ENCODE assay signal across 1 cellular context in the genomic region with DNA sequence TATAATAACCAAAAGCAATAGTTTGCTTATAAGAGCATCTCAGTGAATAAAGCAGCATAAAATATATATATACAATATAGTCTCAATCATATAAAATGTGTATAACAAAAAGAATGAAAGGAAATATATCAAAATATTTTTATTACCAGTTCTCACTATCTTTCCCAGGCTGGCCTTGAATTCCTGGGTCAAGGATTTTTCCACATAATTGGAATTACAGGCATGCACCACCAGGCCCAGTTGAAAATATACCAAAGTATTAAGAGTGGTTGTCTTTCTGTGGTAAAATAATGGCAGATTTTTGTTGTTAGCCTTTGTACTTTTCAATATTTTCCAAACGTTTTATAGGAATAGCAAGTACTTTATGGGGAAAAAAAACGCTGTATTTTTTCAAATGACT.
TF ChIP-seq lines count a peak whose summit lies in the region.

No MANE protein-coding gene starts in this region.

TF ChIP-seq in HepG2, 621 proteins besides CTCF, POLR2A, EP300 and RAD21:
- TF ChIP-seq ZNF501 (CRISPR knock-in tag; IDR thresholded peaks at IDR 0.05) (no peak), GABPB1 (CRISPR knock-in tag; IDR thresholded peaks at IDR 0.05) (no peak), TEAD3 (CRISPR knock-in tag; optimal IDR thresholded peaks at IDR 0.05; ENCODE audit: borderline replicate concordance) (peak; percentile 29), CHCHD3 (CRISPR knock-in tag; IDR thresholded peaks at IDR 0.05) (no peak), KDM3A (CRISPR knock-in tag; IDR thresholded peaks at IDR 0.05; ENCODE audit: low read depth) (no peak), NBN (conservative IDR thresholded peaks at IDR 0.05) (no peak), NR2F6 (IDR thresholded peaks at IDR 0.05) (no peak; the same call in 1 of the 2 replicates), NR2F6 (CRISPR knock-in tag; IDR thresholded peaks at IDR 0.05) (no peak), RARA (CRISPR knock-in tag; IDR thresholded peaks at IDR 0.05) (peak; percentile 52), ZSCAN20 (CRISPR knock-in tag; IDR thresholded peaks at IDR 0.05; ENCODE audit: borderline replicate concordance) (no peak), ZNF383 (CRISPR knock-in tag; IDR thresholded peaks at IDR 0.05; ENCODE audit: borderline replicate concordance) (no peak), SIX4 (CRISPR knock-in tag; IDR thresholded peaks at IDR 0.05) (no peak), KDM1A (CRISPR knock-in tag; IDR thresholded peaks at IDR 0.05) (no peak), FIP1L1 (IDR thresholded peaks at IDR 0.05; ENCODE audit: borderline replicate concordance, insufficient read depth, low read depth, low read length) (no peak), NCOA2 (CRISPR knock-in tag; IDR thresholded peaks at IDR 0.05) (peak; percentile 52; the same call in 1 of the 2 replicates), SIN3A (IDR thresholded peaks at IDR 0.05; ENCODE audit: borderline replicate concordance, low read depth, low read length) (no peak), ZNF660 (CRISPR knock-in tag; IDR thresholded peaks at IDR 0.05; ENCODE audit: borderline replicate concordance, low read depth) (no peak), YEATS4 (CRISPR knock-in tag; IDR thresholded peaks at IDR 0.05; ENCODE audit: borderline replicate concordance) (no peak), POLR2G (IDR thresholded peaks at IDR 0.05; ENCODE audit: low read depth, low read length) (no peak), ZBTB38 (CRISPR knock-in tag; IDR thresholded peaks at IDR 0.05) (no peak), NR2F1 (CRISPR knock-in tag; IDR thresholded peaks at IDR 0.05) (peak in 1 of 2 experiments; percentile 24; a peak in 1 of 4 replicates), HNRNPL (IDR thresholded peaks at IDR 0.05; ENCODE audit: low read depth, low read length) (no peak), GATAD2A (CRISPR knock-in tag; IDR thresholded peaks at IDR 0.05) (0 out of 2 replicates have a peak, but pooled peaks have one; percentile 30), ATAD3A (CRISPR knock-in tag; IDR thresholded peaks at IDR 0.05) (no peak), SAFB2 (CRISPR knock-in tag; IDR thresholded peaks at IDR 0.05; ENCODE audit: borderline replicate concordance, low read depth) (no peak), HOXA3 (CRISPR knock-in tag; IDR thresholded peaks at IDR 0.05) (no peak), SOX13 (IDR thresholded peaks at IDR 0.05) (no peak), SOX13 (CRISPR knock-in tag; conservative IDR thresholded peaks at IDR 0.05 in 1 of 2, IDR thresholded peaks at IDR 0.05 in 1 of 2) (peak in 1 of 2 experiments; percentile 26; a peak in 1 of 4 replicates)
- TF ChIP-seq, protein P1, sequence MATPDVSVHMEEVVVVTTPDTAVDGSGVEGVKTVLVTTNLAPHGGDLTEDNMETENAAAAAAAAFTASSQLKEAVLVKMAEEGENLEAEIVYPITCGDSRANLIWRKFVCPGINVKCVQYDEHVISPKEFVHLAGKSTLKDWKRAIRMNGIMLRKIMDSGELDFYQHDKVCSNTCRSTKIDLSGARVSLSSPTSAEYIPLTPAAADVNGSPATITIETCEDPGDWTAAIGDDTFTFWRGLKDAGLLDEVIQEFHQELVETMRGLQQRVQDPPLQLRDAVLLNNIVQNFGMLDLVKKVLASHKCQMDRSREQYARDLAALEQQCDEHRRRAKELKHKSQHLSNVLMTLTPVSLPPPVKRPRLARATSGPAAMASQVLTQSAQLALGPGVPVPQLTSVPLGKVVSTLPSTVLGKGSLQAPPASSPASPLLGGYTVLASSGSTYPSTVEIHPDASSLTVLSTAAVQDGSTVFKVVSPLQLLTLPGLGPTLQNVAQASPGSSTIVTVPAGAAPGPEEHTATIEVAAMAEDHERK (CRISPR knock-in tag; IDR thresholded peaks at IDR 0.05; ENCODE audit: low read depth): no peak
- TF ChIP-seq, protein P2, sequence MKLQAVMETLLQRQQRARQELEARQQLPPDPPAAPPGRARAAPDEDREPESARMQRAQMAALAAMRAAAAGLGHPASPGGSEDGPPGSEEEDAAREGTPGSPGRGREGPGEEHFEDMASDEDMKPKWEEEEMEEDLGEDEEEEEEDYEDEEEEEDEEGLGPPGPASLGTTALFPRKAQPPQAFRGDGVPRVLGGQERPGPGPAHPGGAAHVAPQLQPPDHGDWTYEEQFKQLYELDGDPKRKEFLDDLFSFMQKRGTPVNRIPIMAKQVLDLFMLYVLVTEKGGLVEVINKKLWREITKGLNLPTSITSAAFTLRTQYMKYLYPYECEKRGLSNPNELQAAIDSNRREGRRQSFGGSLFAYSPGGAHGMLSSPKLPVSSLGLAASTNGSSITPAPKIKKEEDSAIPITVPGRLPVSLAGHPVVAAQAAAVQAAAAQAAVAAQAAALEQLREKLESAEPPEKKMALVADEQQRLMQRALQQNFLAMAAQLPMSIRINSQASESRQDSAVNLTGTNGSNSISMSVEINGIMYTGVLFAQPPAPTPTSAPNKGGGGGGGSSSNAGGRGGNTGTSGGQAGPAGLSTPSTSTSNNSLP (IDR thresholded peaks at IDR 0.05; ENCODE audit: low read depth, low read length): 0 out of 2 replicates have a peak, but pooled peaks have one; percentile 32
- TF ChIP-seq, protein P3, sequence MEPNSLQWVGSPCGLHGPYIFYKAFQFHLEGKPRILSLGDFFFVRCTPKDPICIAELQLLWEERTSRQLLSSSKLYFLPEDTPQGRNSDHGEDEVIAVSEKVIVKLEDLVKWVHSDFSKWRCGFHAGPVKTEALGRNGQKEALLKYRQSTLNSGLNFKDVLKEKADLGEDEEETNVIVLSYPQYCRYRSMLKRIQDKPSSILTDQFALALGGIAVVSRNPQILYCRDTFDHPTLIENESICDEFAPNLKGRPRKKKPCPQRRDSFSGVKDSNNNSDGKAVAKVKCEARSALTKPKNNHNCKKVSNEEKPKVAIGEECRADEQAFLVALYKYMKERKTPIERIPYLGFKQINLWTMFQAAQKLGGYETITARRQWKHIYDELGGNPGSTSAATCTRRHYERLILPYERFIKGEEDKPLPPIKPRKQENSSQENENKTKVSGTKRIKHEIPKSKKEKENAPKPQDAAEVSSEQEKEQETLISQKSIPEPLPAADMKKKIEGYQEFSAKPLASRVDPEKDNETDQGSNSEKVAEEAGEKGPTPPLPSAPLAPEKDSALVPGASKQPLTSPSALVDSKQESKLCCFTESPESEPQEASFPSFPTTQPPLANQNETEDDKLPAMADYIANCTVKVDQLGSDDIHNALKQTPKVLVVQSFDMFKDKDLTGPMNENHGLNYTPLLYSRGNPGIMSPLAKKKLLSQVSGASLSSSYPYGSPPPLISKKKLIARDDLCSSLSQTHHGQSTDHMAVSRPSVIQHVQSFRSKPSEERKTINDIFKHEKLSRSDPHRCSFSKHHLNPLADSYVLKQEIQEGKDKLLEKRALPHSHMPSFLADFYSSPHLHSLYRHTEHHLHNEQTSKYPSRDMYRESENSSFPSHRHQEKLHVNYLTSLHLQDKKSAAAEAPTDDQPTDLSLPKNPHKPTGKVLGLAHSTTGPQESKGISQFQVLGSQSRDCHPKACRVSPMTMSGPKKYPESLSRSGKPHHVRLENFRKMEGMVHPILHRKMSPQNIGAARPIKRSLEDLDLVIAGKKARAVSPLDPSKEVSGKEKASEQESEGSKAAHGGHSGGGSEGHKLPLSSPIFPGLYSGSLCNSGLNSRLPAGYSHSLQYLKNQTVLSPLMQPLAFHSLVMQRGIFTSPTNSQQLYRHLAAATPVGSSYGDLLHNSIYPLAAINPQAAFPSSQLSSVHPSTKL (CRISPR knock-in tag; IDR thresholded peaks at IDR 0.05): peak; percentile 66
- TF ChIP-seq, protein P4, sequence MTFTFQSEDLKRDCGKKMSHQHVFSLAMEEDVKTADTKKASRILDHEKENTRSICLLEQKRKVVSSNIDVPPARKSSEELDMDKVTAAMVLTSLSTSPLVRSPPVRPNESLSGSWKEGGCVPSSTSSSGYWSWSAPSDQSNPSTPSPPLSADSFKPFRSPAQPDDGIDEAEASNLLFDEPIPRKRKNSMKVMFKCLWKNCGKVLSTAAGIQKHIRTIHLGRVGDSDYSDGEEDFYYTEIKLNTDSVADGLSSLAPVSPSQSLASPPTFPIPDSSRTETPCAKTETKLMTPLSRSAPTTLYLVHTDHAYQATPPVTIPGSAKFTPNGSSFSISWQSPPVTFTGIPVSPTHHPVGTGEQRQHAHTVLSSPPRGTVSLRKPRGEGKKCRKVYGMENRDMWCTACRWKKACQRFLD (CRISPR knock-in tag; IDR thresholded peaks at IDR 0.05; ENCODE audit: borderline replicate concordance): no peak
- TF ChIP-seq, protein P5, sequence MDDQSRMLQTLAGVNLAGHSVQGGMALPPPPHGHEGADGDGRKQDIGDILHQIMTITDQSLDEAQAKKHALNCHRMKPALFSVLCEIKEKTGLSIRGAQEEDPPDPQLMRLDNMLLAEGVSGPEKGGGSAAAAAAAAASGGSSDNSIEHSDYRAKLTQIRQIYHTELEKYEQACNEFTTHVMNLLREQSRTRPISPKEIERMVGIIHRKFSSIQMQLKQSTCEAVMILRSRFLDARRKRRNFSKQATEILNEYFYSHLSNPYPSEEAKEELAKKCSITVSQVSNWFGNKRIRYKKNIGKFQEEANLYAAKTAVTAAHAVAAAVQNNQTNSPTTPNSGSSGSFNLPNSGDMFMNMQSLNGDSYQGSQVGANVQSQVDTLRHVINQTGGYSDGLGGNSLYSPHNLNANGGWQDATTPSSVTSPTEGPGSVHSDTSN (CRISPR knock-in tag; IDR thresholded peaks at IDR 0.05; ENCODE audit: borderline replicate concordance): no peak
- TF ChIP-seq, protein P6, sequence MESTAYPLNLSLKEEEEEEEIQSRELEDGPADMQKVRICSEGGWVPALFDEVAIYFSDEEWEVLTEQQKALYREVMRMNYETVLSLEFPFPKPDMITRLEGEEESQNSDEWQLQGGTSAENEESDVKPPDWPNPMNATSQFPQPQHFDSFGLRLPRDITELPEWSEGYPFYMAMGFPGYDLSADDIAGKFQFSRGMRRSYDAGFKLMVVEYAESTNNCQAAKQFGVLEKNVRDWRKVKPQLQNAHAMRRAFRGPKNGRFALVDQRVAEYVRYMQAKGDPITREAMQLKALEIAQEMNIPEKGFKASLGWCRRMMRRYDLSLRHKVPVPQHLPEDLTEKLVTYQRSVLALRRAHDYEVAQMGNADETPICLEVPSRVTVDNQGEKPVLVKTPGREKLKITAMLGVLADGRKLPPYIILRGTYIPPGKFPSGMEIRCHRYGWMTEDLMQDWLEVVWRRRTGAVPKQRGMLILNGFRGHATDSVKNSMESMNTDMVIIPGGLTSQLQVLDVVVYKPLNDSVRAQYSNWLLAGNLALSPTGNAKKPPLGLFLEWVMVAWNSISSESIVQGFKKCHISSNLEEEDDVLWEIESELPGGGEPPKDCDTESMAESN (CRISPR knock-in tag; conservative IDR thresholded peaks at IDR 0.05): no peak
- TF ChIP-seq, protein P7, sequence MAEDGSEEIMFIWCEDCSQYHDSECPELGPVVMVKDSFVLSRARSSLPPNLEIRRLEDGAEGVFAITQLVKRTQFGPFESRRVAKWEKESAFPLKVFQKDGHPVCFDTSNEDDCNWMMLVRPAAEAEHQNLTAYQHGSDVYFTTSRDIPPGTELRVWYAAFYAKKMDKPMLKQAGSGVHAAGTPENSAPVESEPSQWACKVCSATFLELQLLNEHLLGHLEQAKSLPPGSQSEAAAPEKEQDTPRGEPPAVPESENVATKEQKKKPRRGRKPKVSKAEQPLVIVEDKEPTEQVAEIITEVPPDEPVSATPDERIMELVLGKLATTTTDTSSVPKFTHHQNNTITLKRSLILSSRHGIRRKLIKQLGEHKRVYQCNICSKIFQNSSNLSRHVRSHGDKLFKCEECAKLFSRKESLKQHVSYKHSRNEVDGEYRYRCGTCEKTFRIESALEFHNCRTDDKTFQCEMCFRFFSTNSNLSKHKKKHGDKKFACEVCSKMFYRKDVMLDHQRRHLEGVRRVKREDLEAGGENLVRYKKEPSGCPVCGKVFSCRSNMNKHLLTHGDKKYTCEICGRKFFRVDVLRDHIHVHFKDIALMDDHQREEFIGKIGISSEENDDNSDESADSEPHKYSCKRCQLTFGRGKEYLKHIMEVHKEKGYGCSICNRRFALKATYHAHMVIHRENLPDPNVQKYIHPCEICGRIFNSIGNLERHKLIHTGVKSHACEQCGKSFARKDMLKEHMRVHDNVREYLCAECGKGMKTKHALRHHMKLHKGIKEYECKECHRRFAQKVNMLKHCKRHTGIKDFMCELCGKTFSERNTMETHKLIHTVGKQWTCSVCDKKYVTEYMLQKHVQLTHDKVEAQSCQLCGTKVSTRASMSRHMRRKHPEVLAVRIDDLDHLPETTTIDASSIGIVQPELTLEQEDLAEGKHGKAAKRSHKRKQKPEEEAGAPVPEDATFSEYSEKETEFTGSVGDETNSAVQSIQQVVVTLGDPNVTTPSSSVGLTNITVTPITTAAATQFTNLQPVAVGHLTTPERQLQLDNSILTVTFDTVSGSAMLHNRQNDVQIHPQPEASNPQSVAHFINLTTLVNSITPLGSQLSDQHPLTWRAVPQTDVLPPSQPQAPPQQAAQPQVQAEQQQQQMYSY (CRISPR knock-in tag; IDR thresholded peaks at IDR 0.05): no peak
- TF ChIP-seq, protein P8, sequence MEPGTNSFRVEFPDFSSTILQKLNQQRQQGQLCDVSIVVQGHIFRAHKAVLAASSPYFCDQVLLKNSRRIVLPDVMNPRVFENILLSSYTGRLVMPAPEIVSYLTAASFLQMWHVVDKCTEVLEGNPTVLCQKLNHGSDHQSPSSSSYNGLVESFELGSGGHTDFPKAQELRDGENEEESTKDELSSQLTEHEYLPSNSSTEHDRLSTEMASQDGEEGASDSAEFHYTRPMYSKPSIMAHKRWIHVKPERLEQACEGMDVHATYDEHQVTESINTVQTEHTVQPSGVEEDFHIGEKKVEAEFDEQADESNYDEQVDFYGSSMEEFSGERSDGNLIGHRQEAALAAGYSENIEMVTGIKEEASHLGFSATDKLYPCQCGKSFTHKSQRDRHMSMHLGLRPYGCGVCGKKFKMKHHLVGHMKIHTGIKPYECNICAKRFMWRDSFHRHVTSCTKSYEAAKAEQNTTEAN (CRISPR knock-in tag; conservative IDR thresholded peaks at IDR 0.05): no peak
